29 cellular contexts compared by ENCODE assay signal in the genomic region with DNA sequence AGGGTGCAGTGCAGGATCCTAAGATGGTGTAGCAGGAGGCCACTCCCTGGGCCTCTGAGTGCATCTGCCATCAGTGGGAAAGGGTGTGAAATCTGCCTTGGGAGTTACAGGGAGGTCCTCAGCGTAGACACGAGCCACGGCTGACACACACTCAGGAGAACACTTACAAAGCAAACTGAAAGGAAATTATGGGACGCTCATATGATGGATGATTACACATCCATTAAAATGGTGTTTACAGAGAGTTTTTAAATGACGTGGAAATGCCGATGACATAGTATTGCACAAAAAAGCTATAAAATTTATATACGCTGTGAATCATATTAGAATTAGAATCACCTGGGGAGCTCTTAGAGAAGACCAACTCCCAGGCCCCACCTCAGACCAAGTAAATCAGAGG.
DNase-seq lines count a peak whose midpoint lies in the region; ATAC-seq and TF ChIP-seq lines count a peak whose summit lies in the region.
"Had no signal": no experiment of that assay in that cellular context is flagged by ENCODE, and none has a peak within 500 bp of the region (broad histone marks: within the 10 kb centered on the region; RNA-seq: fewer than 3 reads in every experiment).

No MANE protein-coding gene starts in this region.

- no peak for ATAC-seq in HG02852 (IDR thresholded peaks at IDR 0.05; ENCODE audit: unreplicated experiment)
- ATAC-seq: activated CD8-positive, alpha-beta T cell treated with anti-CD3 and anti-CD28 coated beads, Interleukin-2, amount 10 ng/mL, durations not matched to agents 7 days and 5 days; GM12878; naive thymus-derived CD4-positive, alpha-beta T cell had no signal

- H3K27ac Mint-ChIP-seq in glutamatergic neuron (ENCODE audit: unreplicated experiment), result peak overlapping the region; percentile 48
- H3K27ac Mint-ChIP-seq: activated CD8-positive, alpha-beta T cell treated with anti-CD3 and anti-CD28 coated beads, Interleukin-2, amount 10 ng/mL, durations not matched to agents 7 days and 5 days; mesothelial cell of epicardium had no signal

- DNase-seq in NCI-H1105 treated with DMSO at 0.1 percent for 48 hours (lab: John Stamatoyannopoulos, UW) (peak; percentile 18), NCI-H1105 (lab: John Stamatoyannopoulos, UW) (no peak), NCI-H748 (lab: John Stamatoyannopoulos, UW; ENCODE audit: unreplicated experiment) (peak; percentile 75), glutamatergic neuron (no peak), NK-92 (lab: John Stamatoyannopoulos, UW; ENCODE audit: unreplicated experiment) (no peak), NCI-H524 (lab: John Stamatoyannopoulos, UW) (no peak)
- no peak for DNase-seq in activated naive CD4-positive, alpha-beta T cell treated with Interleukin-2 at 50 U/mL for 16 hours
- DNase-seq: 8988T; activated CD8-positive, alpha-beta T cell treated with anti-CD3 and anti-CD28 coated beads, Interleukin-2, amount 10 ng/mL, durations not matched to agents 7 days and 5 days; activated naive CD4-positive, alpha-beta T cell treated with anti-CD3 and anti-CD28 coated beads, Interleukin-2, amount 50 U/mL, for 16 hours; amniotic stem cell; brain microvascular endothelial cell; esophagus squamous epithelium; foreskin melanocyte; HCEC 1CT; heart right ventricle; Kasumi-1; naive thymus-derived CD4-positive, alpha-beta T cell; NCI-H2029; NCI-H526; occipital lobe; sigmoid colon; SJCRH30; stimulated activated CD4-positive, alpha-beta T cell treated with anti-CD3 and anti-CD28 coated beads, Interleukin-12 subunit alpha, Interleukin-12 subunit beta, amount 100 ng/mL, for 4 hours; stimulated activated CD4-positive, alpha-beta T cell treated with anti-CD3 and anti-CD28 coated beads, Interleukin-2, amount 100 ng/mL, for 48 hours; SW 1271 had no signal

- H3K4me3 Mint-ChIP-seq in glutamatergic neuron (ENCODE audit: unreplicated experiment), result no peak overlapping the region
- H3K4me3 Mint-ChIP-seq: activated CD8-positive, alpha-beta T cell treated with anti-CD3 and anti-CD28 coated beads, Interleukin-2, amount 10 ng/mL, durations not matched to agents 7 days and 5 days; mesothelial cell of epicardium; naive thymus-derived CD4-positive, alpha-beta T cell had no signal

- peaks cover 20% of the 10 kb centered on the region for H3K4me1 Mint-ChIP-seq in glutamatergic neuron (ENCODE audit: low read depth, unreplicated experiment)

- peaks cover 9% of the 10 kb centered on the region for H3K9me3 Mint-ChIP-seq in glutamatergic neuron (ENCODE audit: unreplicated experiment)
- H3K9me3 Mint-ChIP-seq: mesothelial cell of epicardium; naive thymus-derived CD4-positive, alpha-beta T cell had no signal

- no peaks in the 10 kb centered on the region for H3K36me3 Mint-ChIP-seq in glutamatergic neuron (ENCODE audit: unreplicated experiment)
- H3K36me3 Mint-ChIP-seq: mesothelial cell of epicardium had no signal

- H3K27me3 Mint-ChIP-seq in glutamatergic neuron (ENCODE audit: unreplicated experiment), result peaks cover 4% of the 10 kb centered on the region
- H3K27me3 Mint-ChIP-seq: naive thymus-derived CD4-positive, alpha-beta T cell had no signal

- no peak for TF ChIP-seq CTCF in glutamatergic neuron (IDR thresholded peaks at IDR 0.05; ENCODE audit: partially characterized antibody, unreplicated experiment)

Comparison
In these comparisons a context has a peak if more than half of its experiments do, and no peak if none do; other contexts are left out.
1. DNase-seq: peak in NCI-H1105 treated with DMSO at 0.1 percent for 48 hours (single experiment) and NCI-H748 (single experiment); none in NCI-H1105 (single experiment), glutamatergic neuron (single experiment), NK-92 (single experiment), NCI-H524 (0 of 2) and activated naive CD4-positive, alpha-beta T cell treated with Interleukin-2 at 50 U/mL for 16 hours (single experiment).